26 cellular contexts compared by ENCODE assay signal in the genomic region with DNA sequence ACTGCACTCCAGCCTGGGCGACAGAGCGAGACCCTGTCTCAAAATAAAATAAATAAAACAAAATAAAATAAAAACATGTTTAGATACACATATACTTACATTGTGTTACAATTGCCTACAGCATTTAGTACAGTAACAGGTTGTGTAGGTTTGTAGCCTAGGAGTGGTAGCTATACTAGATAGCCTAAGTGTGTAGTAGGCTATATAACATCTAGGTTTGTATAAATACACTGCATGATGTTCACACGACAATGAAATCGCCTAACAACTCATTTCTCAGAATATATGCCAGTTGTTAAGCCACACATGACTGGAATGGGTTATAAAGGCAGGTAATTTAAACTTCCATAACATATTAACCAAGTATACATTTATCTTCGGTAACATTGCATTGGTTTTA.
"Had no signal": no experiment of that assay in that cellular context is flagged by ENCODE, and none has a peak within 500 bp of the region (broad histone marks: within the 10 kb centered on the region; RNA-seq: fewer than 3 reads in every experiment).

No MANE protein-coding gene starts in this region.

- H3K27ac ChIP-seq: epithelial cell of prostate, esophagus squamous epithelium, ovary, psoas muscle, testis had no signal

- H3K4me3 ChIP-seq: esophagus squamous epithelium, heart right ventricle, left lung, lung, ovary, psoas muscle, testis, transverse colon had no signal

- DNase-seq: activated CD4-positive, alpha-beta memory T cell treated with anti-CD3 and anti-CD28 coated beads, Interleukin-2, amount 10 ng/mL, durations not matched to agents 7 days and 5 days; activated CD4-positive, alpha-beta T cell treated with anti-CD3 and anti-CD28 coated beads for 1 hour; activated CD4-positive, alpha-beta T cell treated with anti-CD3 and anti-CD28 coated beads, Interleukin-2, amount 10 ng/mL, durations not matched to agents 7 days and 5 days; activated CD8-positive, alpha-beta memory T cell treated with anti-CD3 and anti-CD28 coated beads, Interleukin-2, amount 50 U/mL, for 48 hours; activated gamma-delta T cell; activated naive CD4-positive, alpha-beta T cell treated with anti-CD3 and anti-CD28 coated beads, Interleukin-2, amount 50 U/mL, for 16 hours; activated T-cell treated with anti-CD3 and anti-CD28 coated beads, Interleukin-2, amount 50 U/mL, for 24 hours; amniotic stem cell; caudate nucleus; esophagus squamous epithelium; foreskin melanocyte; heart right ventricle; kidney glomerular epithelial cell; left lung; mesendoderm; ovary; psoas muscle; stimulated activated CD4-positive, alpha-beta T cell treated with anti-CD3 and anti-CD28 coated beads, Interleukin-15, amount 100 ng/mL, for 24 hours; stimulated activated CD4-positive, alpha-beta T cell treated with anti-CD3 and anti-CD28 coated beads, Interleukin-2, amount 100 ng/mL, for 24 hours; stimulated activated naive CD4-positive, alpha-beta T cell treated with Interleukin-2 at 50 U/mL for 16 hours; T-helper 2 cell; testis; transverse colon had no signal

- H3K9me3 ChIP-seq: esophagus squamous epithelium, heart right ventricle, left lung, ovary, psoas muscle, testis, transverse colon had no signal

- H3K36me3 ChIP-seq: esophagus squamous epithelium, heart right ventricle, left lung, ovary, transverse colon had no signal

- H3K27me3 ChIP-seq: esophagus squamous epithelium, heart right ventricle, left lung, ovary, testis, transverse colon had no signal

- H3K4me1 ChIP-seq: esophagus squamous epithelium, psoas muscle had no signal

- ATAC-seq: heart right ventricle; left lung; natural killer cell treated with Interleukin-12 subunit alpha and Interleukin-12 subunit beta and Interleukin-15 and Interleukin-18, amount 100 ng/mL, for 72 hours; psoas muscle had no signal
